ENCODE assay signal across 11 cellular contexts in the genomic region with DNA sequence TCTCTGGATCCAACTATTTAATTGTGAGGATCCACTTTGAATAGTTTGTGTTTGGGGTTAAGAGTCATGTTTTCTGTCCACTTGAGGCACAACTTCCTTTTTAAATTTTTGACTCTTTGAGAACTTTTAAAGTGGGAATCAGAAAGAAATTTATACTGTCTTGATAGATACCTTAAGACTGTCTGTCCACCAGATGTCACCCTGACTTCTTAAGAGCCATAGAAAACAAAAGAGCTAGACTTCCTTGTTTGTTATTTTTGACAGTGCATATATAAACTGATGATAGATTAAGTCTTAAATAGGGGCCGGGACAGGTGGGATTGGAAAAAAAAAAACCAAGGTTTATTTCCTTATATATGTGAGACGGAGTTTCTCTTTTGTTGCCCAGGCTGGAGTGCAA. TPM values are rescaled to one million over a fixed set of nuclear protein-coding genes. Genes with fewer than 3 reads are reported as not detected.
DNase-seq lines count a peak whose midpoint lies in the region; ATAC-seq and TF ChIP-seq lines count a peak whose summit lies in the region.
"Had no signal": no experiment of that assay in that cellular context is flagged by ENCODE, and none has a peak within 500 bp of the region (broad histone marks: within the 10 kb centered on the region; RNA-seq: fewer than 3 reads in every experiment).

No MANE protein-coding gene starts in this region.

- H3K27me3 Mint-ChIP-seq in stimulated activated naive B cell treated with anti-CD40 and anti-IgM and Interleukin-4, amounts not matched to agents 10 μg/mL and 1 μg/mL and 100 μg/mL, for 72 hours, result no peaks in the 10 kb centered on the region

- no peaks in the 10 kb centered on the region for H4K20me1 ChIP-seq in KMS-11 (ENCODE audit: insufficient read depth)

- H3K9me3 ChIP-seq in left lung, result no peaks in the 10 kb centered on the region

- H3K36me3 ChIP-seq in KMS-11 (ENCODE audit: insufficient read depth) (no peaks in the 10 kb centered on the region), left lung (no peaks in the 10 kb centered on the region)

- H3K27ac Mint-ChIP-seq in stimulated activated naive B cell treated with anti-CD40 and anti-IgM and Interleukin-4, amounts not matched to agents 10 μg/mL and 1 μg/mL and 100 μg/mL, for 72 hours, result no peak overlapping the region

- H3K9me3 Mint-ChIP-seq in stimulated activated naive B cell treated with anti-CD40 and anti-IgM and Interleukin-4, amounts not matched to agents 10 μg/mL and 1 μg/mL and 100 μg/mL, for 72 hours, result no peaks in the 10 kb centered on the region

- H3K4me1 Mint-ChIP-seq in stimulated activated naive B cell treated with anti-CD40 and anti-IgM and Interleukin-4, amounts not matched to agents 10 μg/mL and 1 μg/mL and 100 μg/mL, for 72 hours, result no peaks in the 10 kb centered on the region

- DNase-seq in DMS53 (lab: John Stamatoyannopoulos, UW) (peak; percentile 64), SW480 (ENCODE audit: low spot score) (peak; percentile 2), left lung (no peak), hypothalamus (lab: John Stamatoyannopoulos, UW) (no peak), Right ventricle myocardium inferior (ENCODE audit: missing footprints) (no peak)
- DNase-seq in stimulated activated naive B cell treated with anti-CD40 and anti-IgM and Interleukin-4, amounts not matched to agents 10 μg/mL and 1 μg/mL and 100 μg/mL, for 72 hours, result no peak
- DNase-seq: PC-9; right cardiac atrium; stimulated activated naive CD4-positive, alpha-beta T cell treated with Interleukin-2 at 50 U/mL for 16 hours had no signal

- H3K79me2 ChIP-seq in KMS-11 (ENCODE audit: insufficient read depth, low read depth), result no peaks in the 10 kb centered on the region

- intact Hi-C loops in left lung (cut with DNase I), result no loop called here
- intact Hi-C loops in Right ventricle myocardium inferior (cut with DNase I), result no loop called here

- H3K4me1 ChIP-seq in KMS-11 (ENCODE audit: low read depth, poor library complexity, severe bottlenecking) (no peaks in the 10 kb centered on the region), left lung (no peaks in the 10 kb centered on the region)

- H3K4me2 ChIP-seq in KMS-11, result no peak overlapping the region
- H3K4me2 ChIP-seq: PC-9 had no signal

- ATAC-seq in left lung (peak; percentile 47), Right ventricle myocardium inferior (no peak), GM18909 (IDR thresholded peaks at IDR 0.05; ENCODE audit: poor library complexity, unreplicated experiment) (no peak)
- no peak for ATAC-seq in stimulated activated naive B cell treated with anti-CD40 and anti-IgM and Interleukin-4, amounts not matched to agents 10 μg/mL and 1 μg/mL and 100 μg/mL, for 72 hours (replicated peaks)
- ATAC-seq: right cardiac atrium had no signal

- H2AFZ ChIP-seq in KMS-11 (ENCODE audit: low read depth), result no peak overlapping the region
- H2AFZ ChIP-seq: PC-9 had no signal

- H3K4me3 ChIP-seq in KMS-11 (IDR thresholded peaks at IDR 0.05; ENCODE audit: insufficient read depth, low read depth, low read length) (no peak overlapping the region), left lung (no peak overlapping the region)
- H3K4me3 ChIP-seq: PC-9 had no signal

- no peak overlapping the region for H3K27ac ChIP-seq in KMS-11
- H3K27ac ChIP-seq in left lung, result no peak overlapping the region
- H3K27ac ChIP-seq: PC-9 had no signal

- no peak overlapping the region for H3K4me3 Mint-ChIP-seq in stimulated activated naive B cell treated with anti-CD40 and anti-IgM and Interleukin-4, amounts not matched to agents 10 μg/mL and 1 μg/mL and 100 μg/mL, for 72 hours

- H3K36me3 Mint-ChIP-seq in stimulated activated naive B cell treated with anti-CD40 and anti-IgM and Interleukin-4, amounts not matched to agents 10 μg/mL and 1 μg/mL and 100 μg/mL, for 72 hours, result no peaks in the 10 kb centered on the region

- H3K9ac ChIP-seq in KMS-11, result no peak overlapping the region

- H3K27me3 ChIP-seq in KMS-11 (ENCODE audit: insufficient read depth, low read depth) (no peaks in the 10 kb centered on the region), left lung (peaks cover 0 to 5% of the 10 kb centered on the region in 2 donors)

- TF ChIP-seq CTCF in KMS-11 (conservative IDR thresholded peaks at IDR 0.05; ENCODE audit: low read depth, low read length), result peak; percentile 63
- TF ChIP-seq CTCF in left lung (IDR thresholded peaks at IDR 0.05), result no peak

RNA-seq across cellular contexts. Expression of a gene that starts 52.1 kb away (rescaled TPM):
- total RNA-seq in left lung, result under 1 TPM; 0.73 to 0.94 TPM
- not detected for total RNA-seq in Right ventricle myocardium inferior

Comparison
In these comparisons a context has a peak if more than half of its experiments do, and no peak if none do; other contexts are left out.
1. DNase-seq: peak in DMS53 (single experiment) and SW480 (single experiment); none in left lung (0 of 2), hypothalamus (0 of 51), stimulated activated naive B cell treated with anti-CD40 and anti-IgM and Interleukin-4, amounts not matched to agents 10 μg/mL and 1 μg/mL and 100 μg/mL, for 72 hours (single experiment) and Right ventricle myocardium inferior (single experiment).